In the genomic region with DNA sequence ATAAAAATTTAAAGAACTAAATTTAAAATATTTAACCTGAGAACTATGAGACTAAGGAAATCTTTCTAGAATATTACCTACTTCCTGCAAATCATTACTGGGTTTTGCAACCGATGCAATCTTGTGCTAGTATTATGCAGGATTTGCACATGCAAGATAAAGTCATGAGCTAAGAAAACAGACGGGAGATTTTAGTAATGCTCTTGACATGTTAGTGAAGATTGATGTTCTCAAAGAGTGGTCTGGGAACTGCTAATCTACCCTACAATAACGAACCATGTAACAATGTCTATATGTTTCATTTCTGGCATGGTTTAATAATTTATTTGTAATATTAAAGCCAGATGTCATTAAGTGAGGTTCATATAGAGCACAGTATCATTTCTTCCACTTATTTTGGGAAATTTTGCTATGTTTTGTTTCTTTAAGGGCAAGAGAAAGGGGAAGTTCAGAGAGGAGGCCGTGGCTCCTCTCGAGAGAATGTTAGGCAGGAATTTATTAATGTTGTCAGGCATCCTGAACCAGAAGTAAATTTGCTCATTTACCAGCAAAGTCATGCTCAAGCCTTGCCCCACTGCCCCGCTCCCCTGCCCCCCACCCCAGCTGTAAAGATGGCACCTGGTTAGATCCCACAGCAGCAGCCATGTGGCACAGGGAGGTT, we compare ENCODE assay signal across 15 cellular contexts. TPM values are rescaled to one million over a fixed set of nuclear protein-coding genes. Genes with fewer than 3 reads are reported as not detected.
DNase-seq lines count a peak whose midpoint lies in the region; ATAC-seq and TF ChIP-seq lines count a peak whose summit lies in the region.
"Had no signal": no experiment of that assay in that cellular context is flagged by ENCODE, and none has a peak within 500 bp of the region (broad histone marks: within the 10 kb centered on the region; RNA-seq: fewer than 3 reads in every experiment).

No MANE protein-coding gene starts in this region.

- TF ChIP-seq CTCF in HFFc6 (IDR thresholded peaks at IDR 0.05) (no peak), choroid plexus epithelial cell (conservative IDR thresholded peaks at IDR 0.05; ENCODE audit: low read depth, low read length) (no peak), nephron (IDR thresholded peaks at IDR 0.05; ENCODE audit: unreplicated experiment in 3 of 3) (no peak), transverse colon (IDR thresholded peaks at IDR 0.05) (no peak)

- H3K27me3 Mint-ChIP-seq in HFFc6 (ENCODE audit: insufficient read depth) (no peaks in the 10 kb centered on the region), nephron (ENCODE audit: low read depth) (no peaks in the 10 kb centered on the region)
- H3K27me3 Mint-ChIP-seq in activated CD4-positive, alpha-beta memory T cell treated with anti-CD3 and anti-CD28 coated beads for 36 hours = no peaks in the 10 kb centered on the region
- H3K27me3 Mint-ChIP-seq: activated naive CD8-positive, alpha-beta T cell treated with anti-CD3 and anti-CD28 coated beads for 36 hours had no signal

- intact Hi-C loops in activated CD4-positive, alpha-beta memory T cell treated with anti-CD3 and anti-CD28 coated beads for 36 hours (cut with micrococcal nuclease) = no loop called here
- intact Hi-C loops in transverse colon (cut with DNase I; ENCODE audit: low total_unique reads) = no loop called here

- H3K9me3 Mint-ChIP-seq in HFFc6 (no peaks in the 10 kb centered on the region), nephron (no peaks in the 10 kb centered on the region)
- no peaks in the 10 kb centered on the region for H3K9me3 Mint-ChIP-seq in activated CD4-positive, alpha-beta memory T cell treated with anti-CD3 and anti-CD28 coated beads for 36 hours
- H3K9me3 Mint-ChIP-seq: activated naive CD8-positive, alpha-beta T cell treated with anti-CD3 and anti-CD28 coated beads for 36 hours had no signal

- CTCF ChIA-PET in activated CD4-positive, alpha-beta memory T cell treated with anti-CD3 and anti-CD28 coated beads for 36 hours (lab: Charles Lee) = interaction anchor here (1.3 kb wide), 1 partner anchor 8 kb away, joined by 5 read pairs; no protein-coding TSS in a partner anchor

- ATAC-seq in GM21619 (IDR thresholded peaks at IDR 0.05; ENCODE audit: unreplicated experiment) = no peak
- ATAC-seq: activated CD4-positive, CD25-positive, alpha-beta regulatory T cell treated with anti-CD3 and anti-CD28 coated beads, Interleukin-2, amount 50 U/mL, for 24 hours; HepG2 had no signal

- H3K36me3 ChIP-seq in transverse colon = no peaks in the 10 kb centered on the region
- H3K36me3 ChIP-seq: BLaER1 treated with 17β-estradiol and CSF1 and Interleukin-3, amounts not matched to agents 10 nM and 100 nM had no signal

- H3K4me3 Mint-ChIP-seq in HFFc6 (peak overlapping the region; percentile 16; the same call in 1 of the 2 replicates), nephron (peak overlapping the region in 1 of 3 experiments; percentile 0)
- H3K4me3 Mint-ChIP-seq in activated CD4-positive, alpha-beta memory T cell treated with anti-CD3 and anti-CD28 coated beads for 36 hours = no peak overlapping the region
- H3K4me3 Mint-ChIP-seq: activated naive CD8-positive, alpha-beta T cell treated with anti-CD3 and anti-CD28 coated beads for 36 hours had no signal

- H3K27me3 ChIP-seq in transverse colon = no peaks in the 10 kb centered on the region
- H3K27me3 ChIP-seq: BLaER1 treated with 17β-estradiol and CSF1 and Interleukin-3, amounts not matched to agents 10 nM and 100 nM had no signal

- H3K27ac Mint-ChIP-seq in HFFc6 (no peak overlapping the region), nephron (peak overlapping the region in 2 of 3 experiments; percentile 67 to 89)
- no peak overlapping the region for H3K27ac Mint-ChIP-seq in activated CD4-positive, alpha-beta memory T cell treated with anti-CD3 and anti-CD28 coated beads for 36 hours
- H3K27ac Mint-ChIP-seq: activated naive CD8-positive, alpha-beta T cell treated with anti-CD3 and anti-CD28 coated beads for 36 hours had no signal

- DNase-seq in HFFc6 (no peak), NOMO-1 treated with dmso at 0.1 percent for 144 hours (lab: John Stamatoyannopoulos, UW; ENCODE audit: unreplicated experiment) (peak; percentile 47), choroid plexus epithelial cell (ENCODE audit: low read depth) (peak; percentile 65), transverse colon (no peak), KG1 (lab: John Stamatoyannopoulos, UW) (no peak)
- no peak for DNase-seq in activated CD4-positive, alpha-beta memory T cell treated with anti-CD3 and anti-CD28 coated beads for 36 hours
- DNase-seq: activated naive CD8-positive, alpha-beta T cell treated with anti-CD3 and anti-CD28 coated beads for 36 hours; activated T-cell treated with anti-CD3 and anti-CD28 coated beads for 4 hours; cerebellar nuclear complex; posterior cingulate gyrus had no signal

- 59 to 63% methylated on average over 5 to 6 of the region's 6 CpGs for WGBS in transverse colon (ENCODE audit: low coverage in 1 of 2), 2 donors

- H3K4me1 Mint-ChIP-seq in HFFc6 (ENCODE audit: low read depth) (peaks cover 51% of the 10 kb centered on the region), nephron (peaks cover 67% of the 10 kb centered on the region)
- H3K4me1 Mint-ChIP-seq in activated CD4-positive, alpha-beta memory T cell treated with anti-CD3 and anti-CD28 coated beads for 36 hours (ENCODE audit: low read depth) = no peaks in the 10 kb centered on the region
- H3K4me1 Mint-ChIP-seq: activated naive CD8-positive, alpha-beta T cell treated with anti-CD3 and anti-CD28 coated beads for 36 hours had no signal

- in situ Hi-C loops in transverse colon (cut with MboI; ENCODE audit: low pct_ligation_motif_present in 1 of 4, low pct_unique_long_range_greater_than_20kb in 1 of 4, low sequenced_read_pairs in 3 of 4) = no loop called here

- H3K36me3 Mint-ChIP-seq in HFFc6 (ENCODE audit: low read depth) = no peaks in the 10 kb centered on the region
- peaks cover 35% of the 10 kb centered on the region for H3K36me3 Mint-ChIP-seq in nephron (ENCODE audit: low read depth)
- no peaks in the 10 kb centered on the region for H3K36me3 Mint-ChIP-seq in activated CD4-positive, alpha-beta memory T cell treated with anti-CD3 and anti-CD28 coated beads for 36 hours
- H3K36me3 Mint-ChIP-seq: activated naive CD8-positive, alpha-beta T cell treated with anti-CD3 and anti-CD28 coated beads for 36 hours had no signal

- no peak for TF ChIP-seq POLR2A in transverse colon (IDR thresholded peaks at IDR 0.05)

- H3K4me1 ChIP-seq in transverse colon = no peaks in the 10 kb centered on the region

- POLR2A ChIA-PET in activated CD4-positive, alpha-beta memory T cell treated with anti-CD3 and anti-CD28 coated beads for 36 hours (lab: Charles Lee) = no interaction called here

- H3K4me3 ChIP-seq in choroid plexus epithelial cell (ENCODE audit: low read depth, low read length) = no peak overlapping the region
- no peak overlapping the region for H3K4me3 ChIP-seq in transverse colon
- H3K4me3 ChIP-seq: BLaER1 treated with 17β-estradiol and CSF1 and Interleukin-3, amounts not matched to agents 10 nM and 100 nM had no signal

- no peak for TF ChIP-seq EP300 in transverse colon (IDR thresholded peaks at IDR 0.05; ENCODE audit: low read depth)

- H3K27ac ChIP-seq in transverse colon = no peak overlapping the region
- H3K27ac ChIP-seq: BLaER1 treated with 17β-estradiol and CSF1 and Interleukin-3, amounts not matched to agents 10 nM and 100 nM had no signal

- no peaks in the 10 kb centered on the region for H3K9me3 ChIP-seq in transverse colon
- H3K9me3 ChIP-seq: BLaER1 treated with 17β-estradiol and CSF1 and Interleukin-3, amounts not matched to agents 10 nM and 100 nM had no signal

RNA-seq across cellular contexts. Expression of a gene that starts 22.8 kb away (rescaled TPM):
- total RNA-seq in HFFc6 (2021; fragmentation: NEBNext Ultra II Directional; extraction: Animal tissue kit (Norgen Biotek cat#: 25700)) = 10 to 100 TPM in 2 of 6 experiments, 1 to 10 TPM in 4; 4.2 to 48.2 (median 4.8) TPM
- under 1 TPM in 1 of 2 experiments, not detected in 1; 0.33 TPM for total RNA-seq in activated CD4-positive, alpha-beta memory T cell treated with anti-CD3 and anti-CD28 coated beads for 36 hours
- 1 to 10 TPM in 3 of 4 donors, not detected in 1; 1.4 to 5.8 (median 2.2) TPM for total RNA-seq in transverse colon
- total RNA-seq: activated naive CD8-positive, alpha-beta T cell treated with anti-CD3 and anti-CD28 coated beads for 36 hours had no signal

Comparison
In these comparisons a context has a peak if more than half of its experiments do, and no peak if none do; other contexts are left out.
1. DNase-seq: peak in NOMO-1 treated with dmso at 0.1 percent for 144 hours (single experiment) and choroid plexus epithelial cell (single experiment); none in HFFc6 (single experiment), activated CD4-positive, alpha-beta memory T cell treated with anti-CD3 and anti-CD28 coated beads for 36 hours (single experiment), transverse colon (single experiment) and KG1 (single experiment).
2. H3K27ac Mint-ChIP-seq: peak in nephron (2 of 3); none in HFFc6 (single experiment) and activated CD4-positive, alpha-beta memory T cell treated with anti-CD3 and anti-CD28 coated beads for 36 hours (single experiment).